ENCODE assay signal across 18 cellular contexts in genomic region chr14:99516156-99517045, GRCh38. TPM values are rescaled to one million over a fixed set of nuclear protein-coding genes. Genes with fewer than 3 reads are reported as not detected.
A peak's percentile ranks its signal among the peaks of the same experiment; 100 is the strongest.
DNase-seq lines count a peak whose midpoint lies in the region; ATAC-seq and TF ChIP-seq lines count a peak whose summit lies in the region.
"Had no signal": no experiment of that assay in that cellular context is flagged by ENCODE, and none has a peak within 500 bp of the region (broad histone marks: within the 10 kb centered on the region; RNA-seq: fewer than 3 reads in every experiment).

No MANE protein-coding gene starts in this region.

- H3K4me3 ChIP-seq in SK-N-SH (ENCODE audit: low read depth in 2 of 2, low read length in 1 of 2): no peak overlapping the region
- no peak overlapping the region for H3K4me3 ChIP-seq in Caco-2 (ENCODE audit: low read depth, low read length)
- H3K4me3 ChIP-seq in dorsolateral prefrontal cortex: no peak overlapping the region
- no peak overlapping the region for H3K4me3 ChIP-seq in lower lobe of right lung
- H3K4me3 ChIP-seq: BLaER1 treated with 17β-estradiol and CSF1 and Interleukin-3, amounts not matched to agents 10 nM and 100 nM; breast epithelium; SK-N-MC had no signal

- no peaks in the 10 kb centered on the region for H3K9me2 ChIP-seq in SK-N-SH

- no peak overlapping the region for H3K27ac ChIP-seq in SK-N-SH (ENCODE audit: low read depth in 2 of 2, low read length in 1 of 2)
- peak overlapping the region in 1 of 59 donors; percentile 29 for H3K27ac ChIP-seq in dorsolateral prefrontal cortex
- no peak overlapping the region for H3K27ac ChIP-seq in lower lobe of right lung
- H3K27ac ChIP-seq: 22Rv1; BLaER1 treated with 17β-estradiol and CSF1 and Interleukin-3, amounts not matched to agents 10 nM and 100 nM; breast epithelium; SK-N-MC had no signal

- H3F3A ChIP-seq in SK-N-SH (replicated peaks; ENCODE audit: insufficient read depth): peaks cover 8% of the 10 kb centered on the region

- H3K4me3 Mint-ChIP-seq in Caco-2 (ENCODE audit: unreplicated experiment) (no peak overlapping the region), osteocyte (ENCODE audit: unreplicated experiment) (no peak overlapping the region)
- no peak overlapping the region for H3K4me3 Mint-ChIP-seq in activated CD8-positive, alpha-beta T cell treated with anti-CD3 and anti-CD28 coated beads for 36 hours

- H3K27me3 Mint-ChIP-seq in Caco-2 (ENCODE audit: insufficient read depth, unreplicated experiment) (no peaks in the 10 kb centered on the region), osteocyte (ENCODE audit: unreplicated experiment) (no peaks in the 10 kb centered on the region)
- H3K27me3 Mint-ChIP-seq in activated CD8-positive, alpha-beta T cell treated with anti-CD3 and anti-CD28 coated beads for 36 hours: no peaks in the 10 kb centered on the region

- no peaks in the 10 kb centered on the region for H3K4me1 Mint-ChIP-seq in Caco-2 (ENCODE audit: low read depth, unreplicated experiment)
- H3K4me1 Mint-ChIP-seq in osteocyte (ENCODE audit: unreplicated experiment): peaks cover 18% of the 10 kb centered on the region
- H3K4me1 Mint-ChIP-seq in activated CD8-positive, alpha-beta T cell treated with anti-CD3 and anti-CD28 coated beads for 36 hours (ENCODE audit: low read depth): no peaks in the 10 kb centered on the region

- intact Hi-C loops in Caco-2 (cut with micrococcal nuclease; ENCODE audit: unreplicated experiment): no loop called here
- intact Hi-C loops in dorsolateral prefrontal cortex (cut with DNase I): loop anchor here in 1 of 2 donors (5.0 kb wide), 2 partner anchors 166 to 371 kb away; partner anchors contain the start of gene CYP46A1
- intact Hi-C loops in activated CD8-positive, alpha-beta T cell treated with anti-CD3 and anti-CD28 coated beads for 36 hours (cut with micrococcal nuclease): no loop called here
- intact Hi-C loops in lower lobe of right lung (cut with DNase I): no loop called here

- TF ChIP-seq RAD21 in SK-N-SH (IDR thresholded peaks at IDR 0.05; ENCODE audit: low read length): no peak

- no peak overlapping the region for H3K4me2 ChIP-seq in SK-N-SH

- POLR2A ChIA-PET in SK-N-SH (lab: Yijun Ruan, JAX) (no interaction called here), Caco-2 (lab: Charles Lee) (no interaction called here)
- POLR2A ChIA-PET in activated CD8-positive, alpha-beta T cell treated with anti-CD3 and anti-CD28 coated beads for 36 hours (lab: Charles Lee): no interaction called here

- no peak overlapping the region for H2AFZ ChIP-seq in SK-N-SH (ENCODE audit: low read depth)

- no peaks in the 10 kb centered on the region for H3K9me3 Mint-ChIP-seq in Caco-2 (ENCODE audit: unreplicated experiment)
- H3K9me3 Mint-ChIP-seq in osteocyte (ENCODE audit: unreplicated experiment): no peaks in the 10 kb centered on the region
- no peaks in the 10 kb centered on the region for H3K9me3 Mint-ChIP-seq in activated CD8-positive, alpha-beta T cell treated with anti-CD3 and anti-CD28 coated beads for 36 hours

- peak overlapping the region; percentile 42 for H3K27ac Mint-ChIP-seq in Caco-2 (ENCODE audit: unreplicated experiment)
- H3K27ac Mint-ChIP-seq in osteocyte (ENCODE audit: unreplicated experiment): no peak overlapping the region
- H3K27ac Mint-ChIP-seq in activated CD8-positive, alpha-beta T cell treated with anti-CD3 and anti-CD28 coated beads for 36 hours: no peak overlapping the region

- peaks cover 70% of the 10 kb centered on the region for H3K36me3 Mint-ChIP-seq in Caco-2 (ENCODE audit: insufficient read depth, unreplicated experiment)
- peaks cover 2% of the 10 kb centered on the region for H3K36me3 Mint-ChIP-seq in osteocyte (ENCODE audit: unreplicated experiment)
- no peaks in the 10 kb centered on the region for H3K36me3 Mint-ChIP-seq in activated CD8-positive, alpha-beta T cell treated with anti-CD3 and anti-CD28 coated beads for 36 hours (ENCODE audit: low read depth)

- TF ChIP-seq CTCF in SK-N-SH (IDR thresholded peaks at IDR 0.05): no peak
- TF ChIP-seq CTCF in Caco-2 (IDR thresholded peaks at IDR 0.05; ENCODE audit: insufficient read depth in 1 of 2, low read depth in 1 of 2, low read length in 1 of 2, severe bottlenecking in 1 of 2, unreplicated experiment in 1 of 2): no peak
- TF ChIP-seq CTCF in dorsolateral prefrontal cortex (IDR thresholded peaks at IDR 0.05 in 54 of 56, conservative IDR thresholded peaks at IDR 0.05 in 2 of 56; ENCODE audit: low read depth in 1 of 56, partially characterized antibody in 56 of 56): no peak
- no peak for TF ChIP-seq CTCF in osteocyte (IDR thresholded peaks at IDR 0.05)
- TF ChIP-seq CTCF in activated CD8-positive, alpha-beta T cell treated with anti-CD3 and anti-CD28 coated beads for 36 hours (IDR thresholded peaks at IDR 0.05): no peak
- TF ChIP-seq CTCF in lower lobe of right lung (IDR thresholded peaks at IDR 0.05): no peak

- no TSS peak for BruUV-seq in Caco-2 (replicated peaks; lab: Mats Ljungman, UMichigan)

- no peak for TF ChIP-seq EP300 in SK-N-SH (IDR thresholded peaks at IDR 0.05; ENCODE audit: borderline replicate concordance in 1 of 2, low read depth in 1 of 2, low read length in 1 of 2)

- peaks cover 10% of the 10 kb centered on the region; the same call in 1 of the 2 replicates for H4K20me1 ChIP-seq in SK-N-SH (ENCODE audit: insufficient read depth)

- ATAC-seq in SK-N-SH treated with all-trans-retinoic acid at 6 μM for 48 hours (no peak), lower lobe of right lung (no peak)
- no peak for ATAC-seq in activated CD8-positive, alpha-beta T cell treated with anti-CD3 and anti-CD28 coated beads for 36 hours
- ATAC-seq: left colon, PC-3 had no signal

- H3K9ac ChIP-seq in SK-N-SH: no peak overlapping the region

- no peaks in the 10 kb centered on the region for H3K27me3 ChIP-seq in SK-N-SH (ENCODE audit: insufficient read depth)
- H3K27me3 ChIP-seq in Caco-2 (replicated peaks; ENCODE audit: control insufficient read depth, insufficient read depth, low read length): no peaks in the 10 kb centered on the region
- H3K27me3 ChIP-seq in dorsolateral prefrontal cortex: no peaks in the 10 kb centered on the region
- H3K27me3 ChIP-seq in lower lobe of right lung (ENCODE audit: low read depth): no peaks in the 10 kb centered on the region
- H3K27me3 ChIP-seq: BLaER1 treated with 17β-estradiol and CSF1 and Interleukin-3, amounts not matched to agents 10 nM and 100 nM; breast epithelium had no signal

- DNase-seq in SK-N-SH (peak; percentile 19), Caco-2 (peak in 1 of 2 experiments; percentile 36), dorsolateral prefrontal cortex (peak in 7 of 10 donors; percentile 15 to 41 (median 31)), osteocyte (ENCODE audit: extremely low spot score, unreplicated experiment) (peak; percentile 81), occipital lobe (lab: John Stamatoyannopoulos, UW) (no peak), lower lobe of right lung (no peak)
- no peak for DNase-seq in activated CD8-positive, alpha-beta T cell treated with anti-CD3 and anti-CD28 coated beads for 36 hours
- DNase-seq: activated CD4-positive, alpha-beta T cell treated with anti-CD3 and anti-CD28 coated beads for 48 hours; dermis blood vessel endothelial cell; NCI-H1417 treated with DMSO at 0.1 percent for 48 hours; NCI-H2171 treated with DMSO at 0.1 percent for 48 hours; PC-3 had no signal

- H3K4me1 ChIP-seq in SK-N-SH (ENCODE audit: control insufficient read depth in 1 of 2, insufficient read depth in 2 of 2, low read depth in 1 of 2, low read length in 1 of 2) (peaks cover 0 to 16% of the 10 kb centered on the region in 2 experiments; a peak in 1 of 4 replicates), Caco-2 (peaks cover 15% of the 10 kb centered on the region), lower lobe of right lung (peaks cover 7% of the 10 kb centered on the region)

- H3K9me3 ChIP-seq in SK-N-SH: no peaks in the 10 kb centered on the region
- H3K9me3 ChIP-seq in Caco-2: no peaks in the 10 kb centered on the region
- H3K9me3 ChIP-seq in lower lobe of right lung: no peaks in the 10 kb centered on the region
- H3K9me3 ChIP-seq: BLaER1 treated with 17β-estradiol and CSF1 and Interleukin-3, amounts not matched to agents 10 nM and 100 nM; breast epithelium had no signal

- WGBS in SK-N-SH (ENCODE audit: low lambda C conversion rate): 94% methylated on average over 20 of the region's 24 CpGs

- H3K79me2 ChIP-seq in SK-N-SH (ENCODE audit: insufficient read depth): peaks cover 17% of the 10 kb centered on the region; the same call in 1 of the 2 replicates

- H3K36me3 ChIP-seq in SK-N-SH (replicated peaks in 1 of 2; ENCODE audit: control insufficient read depth in 1 of 2, insufficient read depth in 2 of 2, low read length in 1 of 2) (peaks cover 5 to 36% of the 10 kb centered on the region in 2 experiments), Caco-2 (ENCODE audit: control insufficient read depth, insufficient read depth, low read length) (no peaks in the 10 kb centered on the region; the same call in none of the 2 replicates), lower lobe of right lung (peaks cover 38% of the 10 kb centered on the region)
- H3K36me3 ChIP-seq: breast epithelium had no signal

- CTCF ChIA-PET in SK-N-SH (lab: Yijun Ruan, JAX): interaction anchor here (0.7 to 3.6 kb wide), 5 partner anchors 45 to 172 kb away, joined by 3 to 34 read pairs (median 8); no protein-coding TSS in a partner anchor
- CTCF ChIA-PET in Caco-2 (lab: Charles Lee): no interaction called here
- CTCF ChIA-PET in activated CD8-positive, alpha-beta T cell treated with anti-CD3 and anti-CD28 coated beads for 36 hours (lab: Charles Lee): interaction anchor here (1.4 kb wide), 1 partner anchor 11 kb away, joined by 3 read pairs; no protein-coding TSS in a partner anchor

RNA-seq across cellular contexts. Expression of gene CCNK, which starts 35.2 kb away (rescaled TPM):
- 9.0 and 14.6 TPM in 2 replicates for polyA plus RNA-seq in SK-N-SH (2012; rRNA removed)
- polyA plus RNA-seq in SK-N-SH (2012; cell fraction: cytosol; rRNA removed): 18.4 and 19.4 TPM in 2 replicates
- polyA plus RNA-seq in SK-N-SH (2012; cell fraction: nucleus; rRNA removed): 14.2 and 23.0 TPM in 2 replicates
- total RNA-seq in Caco-2 (2022) (95.4 and 104 TPM in 2 replicates), dorsolateral prefrontal cortex (10 to 100 TPM; 22.8 to 44.3 (median 33.3) TPM), osteocyte (55.8 and 57.4 TPM in 2 replicates), occipital lobe (22.6 TPM), lower lobe of right lung (53.6 TPM)
- total RNA-seq in activated CD8-positive, alpha-beta T cell treated with anti-CD3 and anti-CD28 coated beads for 36 hours: 10 to 100 TPM; 90.2 to 98.8 TPM

RNA-seq across cellular contexts. Expression of gene SETD3, which starts 35.7 kb away (rescaled TPM):
- 19.1 and 22.7 TPM in 2 replicates for polyA plus RNA-seq in SK-N-SH (2012; rRNA removed)
- polyA plus RNA-seq in SK-N-SH (2012; cell fraction: cytosol; rRNA removed): 24.4 and 28.7 TPM in 2 replicates
- 8.5 and 14.9 TPM in 2 replicates for polyA plus RNA-seq in SK-N-SH (2012; cell fraction: nucleus; rRNA removed)
- total RNA-seq in Caco-2 (2022) (74.3 and 76.2 TPM in 2 replicates), dorsolateral prefrontal cortex (100 to 1,000 TPM in 45 of 120 experiments, 10 to 100 TPM in 75; 73.7 to 190 (median 96.8) TPM), osteocyte (49.1 and 49.8 TPM in 2 replicates), occipital lobe (78.8 TPM), lower lobe of right lung (78.7 TPM)
- total RNA-seq in activated CD8-positive, alpha-beta T cell treated with anti-CD3 and anti-CD28 coated beads for 36 hours: 10 to 100 TPM; 49.9 to 50.7 TPM

Comparison
In these comparisons a context has a peak if more than half of its experiments do, and no peak if none do; other contexts are left out.
1. DNase-seq: peak in SK-N-SH (single experiment), dorsolateral prefrontal cortex (7 of 10) and osteocyte (single experiment); none in activated CD8-positive, alpha-beta T cell treated with anti-CD3 and anti-CD28 coated beads for 36 hours (single experiment), occipital lobe (single experiment) and lower lobe of right lung (single experiment).